11 cellular contexts compared by ENCODE assay signal in genomic region chr1:220371324-220371723, GRCh38.
A peak's percentile ranks its signal among the peaks of the same experiment; 100 is the strongest.
DNase-seq lines count a peak whose midpoint lies in the region; ATAC-seq, FAIRE-seq and TF ChIP-seq lines count a peak whose summit lies in the region.
"Had no signal": no experiment of that assay in that cellular context is flagged by ENCODE, and none has a peak within 500 bp of the region (broad histone marks: within the 10 kb centered on the region; RNA-seq: fewer than 3 reads in every experiment).

No MANE protein-coding gene starts in this region.

- no TSS peak for BruUV-seq in HepG2 (replicated peaks; lab: Mats Ljungman, UMichigan)

- no peak for TF ChIP-seq EP300 in HepG2 (IDR thresholded peaks at IDR 0.05; ENCODE audit: low read depth in 2 of 2, low read length in 2 of 2)
- TF ChIP-seq EP300 in HepG2 (CRISPR knock-in tag; IDR thresholded peaks at IDR 0.05; ENCODE audit: borderline replicate concordance): no peak

- H3K36me3 ChIP-seq in HepG2 (replicated peaks in 1 of 2; ENCODE audit: control insufficient read depth in 1 of 2, insufficient read depth in 2 of 2, low read length in 2 of 2): no peaks in the 10 kb centered on the region
- no peaks in the 10 kb centered on the region for H3K36me3 ChIP-seq in right lobe of liver

- H4K20me1 ChIP-seq in HepG2 (ENCODE audit: insufficient read depth, low read length): no peaks in the 10 kb centered on the region

- H3K27me3 ChIP-seq in HepG2 (ENCODE audit: control insufficient read depth in 1 of 2, insufficient read depth in 2 of 2, low read length in 2 of 2) (no peaks in the 10 kb centered on the region), right lobe of liver (no peaks in the 10 kb centered on the region)

- H3K9me3 ChIP-seq in HepG2 (ENCODE audit: low read length): no peaks in the 10 kb centered on the region
- H3K9me3 ChIP-seq in right lobe of liver: no peaks in the 10 kb centered on the region
- H3K9me3 ChIP-seq: psoas muscle had no signal

- no peak for TF ChIP-seq RAD21 in HepG2 (CRISPR knock-in tag; IDR thresholded peaks at IDR 0.05)

- no peaks in the 10 kb centered on the region for H3K79me2 ChIP-seq in HepG2 (ENCODE audit: insufficient read depth, low read length)

- no peak for FAIRE-seq in HepG2 (lab: Jason Lieb, UNC)

- intact Hi-C loops in HepG2 (cut with micrococcal nuclease; ENCODE audit: unreplicated experiment): loop anchor here (5.0 kb wide), 1 partner anchor 141 kb away; no protein-coding TSS in a partner anchor
- intact Hi-C loops in right lobe of liver (cut with DNase I): no loop called here

- no peak overlapping the region for H3K4me3 ChIP-seq in HepG2 (replicated peaks in 1 of 3; ENCODE audit: insufficient read depth in 1 of 3, low read depth in 2 of 3, low read length in 3 of 3)
- H3K4me3 ChIP-seq in right lobe of liver: no peak overlapping the region
- H3K4me3 ChIP-seq in epithelial cell of esophagus (ENCODE audit: low read length): no peak overlapping the region
- H3K4me3 ChIP-seq: psoas muscle had no signal

- H2AFZ ChIP-seq in HepG2 (ENCODE audit: low read length): no peak overlapping the region

- CTCF ChIA-PET in HepG2 (lab: Yijun Ruan, JAX; ENCODE audit: low intra/inter-chr PET ratio, low total read pairs): no interaction called here

- H3K27ac ChIP-seq in HepG2 (ENCODE audit: extremely low read length, insufficient read depth, low read length): no peak overlapping the region
- H3K27ac ChIP-seq in right lobe of liver: no peak overlapping the region

- peak; percentile 28 for TF ChIP-seq CTCF in HepG2 (CRISPR knock-in tag; IDR thresholded peaks at IDR 0.05)
- TF ChIP-seq CTCF in right lobe of liver (IDR thresholded peaks at IDR 0.05): no peak
- TF ChIP-seq CTCF in epithelial cell of esophagus (IDR thresholded peaks at IDR 0.05; ENCODE audit: insufficient read depth, low read depth, low read length, missing control alignments): peak; percentile 37
- no peak for TF ChIP-seq CTCF in omental fat pad (IDR thresholded peaks at IDR 0.05)

- TF ChIP-seq POLR2A in HepG2 (IDR thresholded peaks at IDR 0.05; ENCODE audit: insufficient read depth in 1 of 2, low read depth in 2 of 2, low read length in 2 of 2) (no peak), right lobe of liver (IDR thresholded peaks at IDR 0.05) (no peak)

- H3K4me1 ChIP-seq in HepG2 (ENCODE audit: insufficient read depth, low read length): no peaks in the 10 kb centered on the region
- H3K4me1 ChIP-seq in right lobe of liver: no peaks in the 10 kb centered on the region

- in situ Hi-C loops in HepG2 (cut with HindIII; ENCODE audit: extremely low pct_ligation_motif_present, low pct_unique_long_range_greater_than_20kb): no loop called here

- peak; percentile 74 for ATAC-seq in HepG2
- ATAC-seq in right lobe of liver: no peak
- ATAC-seq in omental fat pad (ENCODE audit: low FRiP score): no peak

- H3K4me2 ChIP-seq in HepG2 (ENCODE audit: low read depth, low read length): no peak overlapping the region

- POLR2A ChIA-PET in HepG2 (lab: Yijun Ruan, JAX): no interaction called here

- H3K9ac ChIP-seq in HepG2 (ENCODE audit: insufficient read depth, low read depth, low read length): no peak overlapping the region

- WGBS in HepG2 (ENCODE audit: low lambda C conversion rate): 27% methylated on average over 3 of the region's 4 CpGs
- WGBS in right lobe of liver (ENCODE audit: insufficient coverage, low coverage, low lambda C conversion rate, missing lambda C conversion rate): 54% methylated on average over 3 of the region's 4 CpGs

- DNase-seq in HepG2 (ENCODE audit: low spot score) (no peak), right lobe of liver (no peak), NCI-H2107 treated with DMSO at 0.1 percent for 48 hours (lab: John Stamatoyannopoulos, UW; ENCODE audit: unreplicated experiment) (peak; percentile 61), epithelial cell of esophagus (ENCODE audit: low read depth) (peak; percentile 53), omental fat pad (ENCODE audit: low spot score) (no peak), kidney tubule cell (ENCODE audit: low spot score) (no peak)
- no peak for DNase-seq in activated CD4-positive, alpha-beta T cell treated with anti-CD3 and anti-CD28 coated beads for 1 hour
- DNase-seq in stimulated activated CD4-positive, alpha-beta T cell treated with anti-CD3 and anti-CD28 coated beads, Interleukin-2, amount 100 ng/mL, for 48 hours: no peak
- DNase-seq: effector memory CD4-positive, alpha-beta T cell; left cardiac atrium; psoas muscle had no signal

TF ChIP-seq in HepG2, 621 proteins besides CTCF, POLR2A, EP300 and RAD21:
- TF ChIP-seq STAG1 (CRISPR knock-in tag; IDR thresholded peaks at IDR 0.05) (peak; percentile 22; the same call in 1 of the 2 replicates), EZH2 (conservative IDR thresholded peaks at IDR 0.05; ENCODE audit: low read depth, low read length) (no peak)

Comparison
In these comparisons a context has a peak if more than half of its experiments do, and no peak if none do; other contexts are left out.
1. CTCF ChIP-seq: peak in HepG2 (single experiment) and epithelial cell of esophagus (single experiment); none in right lobe of liver (0 of 4) and omental fat pad (0 of 3).
2. DNase-seq: peak in NCI-H2107 treated with DMSO at 0.1 percent for 48 hours (single experiment) and epithelial cell of esophagus (single experiment); none in HepG2 (single experiment), right lobe of liver (0 of 3), omental fat pad (single experiment), kidney tubule cell (single experiment), activated CD4-positive, alpha-beta T cell treated with anti-CD3 and anti-CD28 coated beads for 1 hour (single experiment) and stimulated activated CD4-positive, alpha-beta T cell treated with anti-CD3 and anti-CD28 coated beads, Interleukin-2, amount 100 ng/mL, for 48 hours (0 of 2).